Comparison of ENCODE assay signal across 1 cellular context in genomic region chr9:35615981-35616680, GRCh38.
TF ChIP-seq lines count a peak whose summit lies in the region.

No MANE protein-coding gene starts in this region.

TF ChIP-seq in K562, 482 proteins besides CTCF, POLR2A, EP300 and RAD21:
- TF ChIP-seq SREBF1 (IDR thresholded peaks at IDR 0.05; ENCODE audit: borderline replicate concordance, low read depth, low read length) (no peak), ZC3H11A (IDR thresholded peaks at IDR 0.05; ENCODE audit: low read depth, low read length) (no peak), MIER1 (IDR thresholded peaks at IDR 0.05; ENCODE audit: low read depth) (no peak), HSF4 (CRISPR knock-in tag; IDR thresholded peaks at IDR 0.05; ENCODE audit: borderline replicate concordance) (no peak), HOXB6 (CRISPR knock-in tag; IDR thresholded peaks at IDR 0.05; ENCODE audit: borderline replicate concordance) (no peak), CBX8 (IDR thresholded peaks at IDR 0.05; ENCODE audit: borderline replicate concordance, extremely low read depth, low read depth, low read length, poor library complexity, severe bottlenecking) (no peak), DEAF1 (CRISPR knock-in tag; IDR thresholded peaks at IDR 0.05) (no peak), SMARCC2 (IDR thresholded peaks at IDR 0.05; ENCODE audit: low read depth) (no peak), YY1 (IDR thresholded peaks at IDR 0.05; ENCODE audit: borderline replicate concordance in 1 of 3, control insufficient read depth in 1 of 3, extremely low read depth in 1 of 3, insufficient read depth in 3 of 3, insufficient read length in 1 of 3, insufficient replicate concordance in 2 of 3, low read depth in 1 of 3, low read length in 2 of 3) (no peak), DNMT1 (IDR thresholded peaks at IDR 0.05) (no peak), FOXP1 (CRISPR knock-in tag; IDR thresholded peaks at IDR 0.05) (no peak), OTX1 (CRISPR knock-in tag; IDR thresholded peaks at IDR 0.05) (no peak)
